ENCODE assay signal across 1 cellular context in the genomic region with DNA sequence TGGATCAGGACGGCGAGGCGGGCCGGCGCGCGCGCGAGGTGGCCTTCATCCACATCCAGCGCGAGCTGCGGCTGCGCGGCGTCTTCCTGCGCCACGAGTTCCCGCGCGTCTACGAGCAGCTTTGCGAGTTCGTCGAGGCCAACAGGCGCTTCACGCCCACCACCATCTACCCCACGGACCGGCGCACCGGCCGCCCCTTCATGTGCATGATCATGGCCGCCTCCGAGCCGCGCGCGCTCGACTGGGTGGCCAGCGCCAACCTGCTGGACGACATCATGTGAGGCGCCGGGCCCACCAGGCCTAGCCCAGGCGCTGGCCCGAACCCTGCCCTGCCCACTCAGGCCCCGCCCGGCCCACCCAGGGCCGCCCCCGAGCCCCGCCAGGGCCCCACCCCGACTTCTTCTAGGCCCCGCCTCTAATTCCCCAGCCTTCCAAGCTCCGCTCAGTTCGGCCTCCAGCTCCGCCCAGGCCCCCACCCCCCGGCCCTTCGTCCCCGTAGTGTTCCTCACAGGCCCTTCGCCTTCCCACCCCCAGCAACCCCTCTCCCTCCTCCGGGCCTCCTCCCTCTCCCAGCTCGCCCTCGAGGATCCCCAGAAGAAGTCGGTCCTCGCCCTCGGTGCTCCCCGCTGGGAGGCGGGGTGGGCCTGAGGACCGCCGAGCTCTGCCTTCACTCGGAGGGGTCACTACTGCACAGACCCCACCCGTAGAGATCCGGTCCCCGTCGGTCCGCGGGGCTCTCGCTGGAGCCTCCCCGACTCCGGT.
TF ChIP-seq lines count a peak whose summit lies in the region.

No MANE protein-coding gene starts in this region.

TF ChIP-seq in HepG2, 621 proteins besides CTCF, POLR2A, EP300 and RAD21 (continued from another document):
- TF ChIP-seq, protein P1, sequence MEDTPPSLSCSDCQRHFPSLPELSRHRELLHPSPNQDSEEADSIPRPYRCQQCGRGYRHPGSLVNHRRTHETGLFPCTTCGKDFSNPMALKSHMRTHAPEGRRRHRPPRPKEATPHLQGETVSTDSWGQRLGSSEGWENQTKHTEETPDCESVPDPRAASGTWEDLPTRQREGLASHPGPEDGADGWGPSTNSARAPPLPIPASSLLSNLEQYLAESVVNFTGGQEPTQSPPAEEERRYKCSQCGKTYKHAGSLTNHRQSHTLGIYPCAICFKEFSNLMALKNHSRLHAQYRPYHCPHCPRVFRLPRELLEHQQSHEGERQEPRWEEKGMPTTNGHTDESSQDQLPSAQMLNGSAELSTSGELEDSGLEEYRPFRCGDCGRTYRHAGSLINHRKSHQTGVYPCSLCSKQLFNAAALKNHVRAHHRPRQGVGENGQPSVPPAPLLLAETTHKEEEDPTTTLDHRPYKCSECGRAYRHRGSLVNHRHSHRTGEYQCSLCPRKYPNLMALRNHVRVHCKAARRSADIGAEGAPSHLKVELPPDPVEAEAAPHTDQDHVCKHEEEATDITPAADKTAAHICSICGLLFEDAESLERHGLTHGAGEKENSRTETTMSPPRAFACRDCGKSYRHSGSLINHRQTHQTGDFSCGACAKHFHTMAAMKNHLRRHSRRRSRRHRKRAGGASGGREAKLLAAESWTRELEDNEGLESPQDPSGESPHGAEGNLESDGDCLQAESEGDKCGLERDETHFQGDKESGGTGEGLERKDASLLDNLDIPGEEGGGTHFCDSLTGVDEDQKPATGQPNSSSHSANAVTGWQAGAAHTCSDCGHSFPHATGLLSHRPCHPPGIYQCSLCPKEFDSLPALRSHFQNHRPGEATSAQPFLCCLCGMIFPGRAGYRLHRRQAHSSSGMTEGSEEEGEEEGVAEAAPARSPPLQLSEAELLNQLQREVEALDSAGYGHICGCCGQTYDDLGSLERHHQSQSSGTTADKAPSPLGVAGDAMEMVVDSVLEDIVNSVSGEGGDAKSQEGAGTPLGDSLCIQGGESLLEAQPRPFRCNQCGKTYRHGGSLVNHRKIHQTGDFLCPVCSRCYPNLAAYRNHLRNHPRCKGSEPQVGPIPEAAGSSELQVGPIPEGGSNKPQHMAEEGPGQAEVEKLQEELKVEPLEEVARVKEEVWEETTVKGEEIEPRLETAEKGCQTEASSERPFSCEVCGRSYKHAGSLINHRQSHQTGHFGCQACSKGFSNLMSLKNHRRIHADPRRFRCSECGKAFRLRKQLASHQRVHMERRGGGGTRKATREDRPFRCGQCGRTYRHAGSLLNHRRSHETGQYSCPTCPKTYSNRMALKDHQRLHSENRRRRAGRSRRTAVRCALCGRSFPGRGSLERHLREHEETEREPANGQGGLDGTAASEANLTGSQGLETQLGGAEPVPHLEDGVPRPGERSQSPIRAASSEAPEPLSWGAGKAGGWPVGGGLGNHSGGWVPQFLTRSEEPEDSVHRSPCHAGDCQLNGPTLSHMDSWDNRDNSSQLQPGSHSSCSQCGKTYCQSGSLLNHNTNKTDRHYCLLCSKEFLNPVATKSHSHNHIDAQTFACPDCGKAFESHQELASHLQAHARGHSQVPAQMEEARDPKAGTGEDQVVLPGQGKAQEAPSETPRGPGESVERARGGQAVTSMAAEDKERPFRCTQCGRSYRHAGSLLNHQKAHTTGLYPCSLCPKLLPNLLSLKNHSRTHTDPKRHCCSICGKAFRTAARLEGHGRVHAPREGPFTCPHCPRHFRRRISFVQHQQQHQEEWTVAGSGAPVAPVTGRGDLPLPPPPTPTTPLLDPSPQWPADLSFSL (CRISPR knock-in tag; IDR thresholded peaks at IDR 0.05): no peak
- TF ChIP-seq NRL (CRISPR knock-in tag; IDR thresholded peaks at IDR 0.05; ENCODE audit: borderline replicate concordance) (no peak), SP140L (CRISPR knock-in tag; IDR thresholded peaks at IDR 0.05; ENCODE audit: borderline replicate concordance) (no peak), ZNF670 (CRISPR knock-in tag; IDR thresholded peaks at IDR 0.05; ENCODE audit: borderline replicate concordance) (no peak), KLF15 (CRISPR knock-in tag; IDR thresholded peaks at IDR 0.05; ENCODE audit: borderline replicate concordance) (no peak)
